Comparison of ENCODE assay signal across 12 cellular contexts in the genomic region with DNA sequence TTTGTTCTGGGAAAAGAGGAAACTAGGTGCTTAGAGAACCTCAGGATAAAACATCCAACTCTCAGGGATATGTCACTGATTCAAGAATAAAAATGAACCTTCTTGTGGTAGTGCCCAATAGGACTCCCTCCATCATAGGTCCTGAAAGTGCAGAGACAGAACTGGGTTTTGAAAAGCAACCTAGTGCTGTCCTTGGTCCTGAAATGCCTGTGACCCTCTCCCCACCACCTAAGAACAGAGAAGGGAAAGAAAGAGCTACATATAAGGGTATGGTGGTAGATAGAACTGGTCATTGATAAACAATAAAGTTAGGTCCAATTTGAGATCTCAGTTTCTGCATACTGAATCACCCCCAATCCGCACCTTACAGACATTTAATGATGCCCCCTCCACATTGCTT.
DNase-seq lines count a peak whose midpoint lies in the region.
"Had no signal": no experiment of that assay in that cellular context is flagged by ENCODE, and none has a peak within 500 bp of the region (broad histone marks: within the 10 kb centered on the region; RNA-seq: fewer than 3 reads in every experiment).

No MANE protein-coding gene starts in this region.

- no peaks in the 10 kb centered on the region for H3K27me3 ChIP-seq in neuronal stem cell (ENCODE audit: control insufficient read depth in 3 of 3, insufficient read depth in 3 of 3, low read depth in 1 of 3, low read length in 3 of 3)
- no peaks in the 10 kb centered on the region for H3K27me3 ChIP-seq in CD8-positive, alpha-beta memory T cell (ENCODE audit: insufficient read depth, low read length, poor library complexity, severe bottlenecking)

- H2AFZ ChIP-seq in neuronal stem cell (ENCODE audit: low read length) = no peak overlapping the region

- peaks cover 6 to 34% (median 13%) of the 10 kb centered on the region in 5 donors for H3K9me3 Mint-ChIP-seq in CD8-positive, alpha-beta memory T cell

- H3K4me3 Mint-ChIP-seq in CD8-positive, alpha-beta memory T cell = no peak overlapping the region
- H3K4me3 Mint-ChIP-seq: activated CD4-positive, alpha-beta T cell treated with anti-CD3 and anti-CD28 coated beads, Interleukin-2, amount 10 ng/mL, durations not matched to agents 24 days and 14 days; memory B cell had no signal

- H3K4me2 ChIP-seq in neuronal stem cell (ENCODE audit: insufficient read depth, low read length, poor library complexity, severe bottlenecking) = no peak overlapping the region

- H3K23ac ChIP-seq in neuronal stem cell (ENCODE audit: low read depth, low read length, poor library complexity) = no peak overlapping the region

- H3K27ac Mint-ChIP-seq in CD8-positive, alpha-beta memory T cell = no peak overlapping the region
- H3K27ac Mint-ChIP-seq: activated CD4-positive, alpha-beta T cell treated with anti-CD3 and anti-CD28 coated beads, Interleukin-2, amount 10 ng/mL, durations not matched to agents 24 days and 14 days; memory B cell had no signal

- no peak overlapping the region for H2AK5ac ChIP-seq in neuronal stem cell (ENCODE audit: low read depth, low read length)

- no peak overlapping the region for H2BK15ac ChIP-seq in neuronal stem cell (ENCODE audit: low read length)

- CTCF ChIA-PET in CD8-positive, alpha-beta memory T cell (lab: Charles Lee) = no interaction called here

- H2BK120ac ChIP-seq in neuronal stem cell (ENCODE audit: low read depth, low read length) = no peak overlapping the region

- no peak overlapping the region for H2BK12ac ChIP-seq in neuronal stem cell (ENCODE audit: low read length)

- no peaks in the 10 kb centered on the region for H3K27me3 Mint-ChIP-seq in CD8-positive, alpha-beta memory T cell
- H3K27me3 Mint-ChIP-seq: activated CD4-positive, alpha-beta T cell treated with anti-CD3 and anti-CD28 coated beads, Interleukin-2, amount 10 ng/mL, durations not matched to agents 24 days and 14 days; memory B cell had no signal

- no peaks in the 10 kb centered on the region for H3K9me3 ChIP-seq in neuronal stem cell (replicated peaks in 1 of 2; ENCODE audit: control insufficient read depth in 2 of 2, insufficient read depth in 1 of 2, low read depth in 1 of 2, low read length in 2 of 2)
- no peaks in the 10 kb centered on the region for H3K9me3 ChIP-seq in CD8-positive, alpha-beta memory T cell (ENCODE audit: low read length)

- no peak overlapping the region for H3K14ac ChIP-seq in neuronal stem cell (ENCODE audit: low read length)

- no peaks in the 10 kb centered on the region for H3K4me1 Mint-ChIP-seq in CD8-positive, alpha-beta memory T cell
- H3K4me1 Mint-ChIP-seq: activated CD4-positive, alpha-beta T cell treated with anti-CD3 and anti-CD28 coated beads, Interleukin-2, amount 10 ng/mL, durations not matched to agents 24 days and 14 days; memory B cell had no signal

- H3K4me1 ChIP-seq in neuronal stem cell (ENCODE audit: control insufficient read depth in 2 of 2, insufficient read depth in 1 of 2, low read depth in 1 of 2, low read length in 2 of 2) = no peaks in the 10 kb centered on the region
- H3K4me1 ChIP-seq in CD8-positive, alpha-beta memory T cell (ENCODE audit: insufficient read depth, low read length) = no peaks in the 10 kb centered on the region

- no peak overlapping the region for H3K4ac ChIP-seq in neuronal stem cell (ENCODE audit: low read length)

- no peaks in the 10 kb centered on the region for H3K36me3 Mint-ChIP-seq in CD8-positive, alpha-beta memory T cell
- H3K36me3 Mint-ChIP-seq: memory B cell had no signal

- no peak overlapping the region for H3K9ac ChIP-seq in neuronal stem cell (ENCODE audit: low read depth, low read length, poor library complexity)

- H4K8ac ChIP-seq in neuronal stem cell (ENCODE audit: low read depth, low read length) = no peak overlapping the region

- H3K79me1 ChIP-seq in neuronal stem cell (ENCODE audit: low read depth, low read length) = no peaks in the 10 kb centered on the region

- no peak overlapping the region for H2BK5ac ChIP-seq in neuronal stem cell (ENCODE audit: low read length)

- no peaks in the 10 kb centered on the region for H3K36me3 ChIP-seq in neuronal stem cell (replicated peaks in 1 of 2; ENCODE audit: control insufficient read depth in 2 of 2, insufficient read depth in 2 of 2, low read length in 2 of 2)
- no peaks in the 10 kb centered on the region for H3K36me3 ChIP-seq in CD8-positive, alpha-beta memory T cell (ENCODE audit: insufficient read depth, low read length)

- no peak overlapping the region for H3K27ac ChIP-seq in neuronal stem cell (replicated peaks; ENCODE audit: low read length)
- H3K27ac ChIP-seq in CD8-positive, alpha-beta memory T cell (ENCODE audit: low read depth, low read length) = no peak overlapping the region

- H4K91ac ChIP-seq in neuronal stem cell (ENCODE audit: low read depth, low read length, poor library complexity) = no peak overlapping the region

- POLR2A ChIA-PET in CD8-positive, alpha-beta memory T cell (lab: Charles Lee) = no interaction called here

- H3K18ac ChIP-seq in neuronal stem cell (ENCODE audit: low read length) = no peak overlapping the region

- peak; percentile 14 for DNase-seq in DMS53 (lab: John Stamatoyannopoulos, UW)
- DNase-seq in DMS53 treated with DMSO at 0.1 percent for 48 hours (lab: John Stamatoyannopoulos, UW; ENCODE audit: unreplicated experiment) = no peak
- DNase-seq in NAMALWA (ENCODE audit: low spot score) = peak; percentile 35
- DNase-seq in ecto neural progenitor cell (ENCODE audit: low spot score) = peak; percentile 50
- peak; percentile 69 for DNase-seq in neuronal stem cell (ENCODE audit: low spot score)
- DNase-seq in CD8-positive, alpha-beta memory T cell = no peak
- DNase-seq in SHP77 treated with DMSO at 0.1 percent for 48 hours (lab: John Stamatoyannopoulos, UW) = no peak
- DNase-seq in NCI-H774 (lab: John Stamatoyannopoulos, UW) = no peak
- DNase-seq: activated CD4-positive, alpha-beta T cell treated with anti-CD3 and anti-CD28 coated beads, Interleukin-2, amount 10 ng/mL, durations not matched to agents 24 days and 14 days; NCI-H1092 treated with DMSO at 0.1 percent for 48 hours; stimulated activated CD8-positive, alpha-beta memory T cell treated with anti-CD3 and anti-CD28 coated beads, Interleukin-4, amount 100 ng/mL, for 48 hours had no signal

- no peak overlapping the region for H3K4me3 ChIP-seq in neuronal stem cell (ENCODE audit: low read length in 2 of 2)
- H3K4me3 ChIP-seq in CD8-positive, alpha-beta memory T cell (ENCODE audit: low read length) = no peak overlapping the region

- no CpG with 5 or more reads among the region's 1 CpG for WGBS in neuronal stem cell (ENCODE audit: extremely low coverage in 2 of 2, insufficient read length in 2 of 2, insufficient replicate concordance in 1 of 2), 2 donors

Comparison
In these comparisons a context has a peak if more than half of its experiments do, and no peak if none do; other contexts are left out.
1. DNase-seq: peak in DMS53 (single experiment), NAMALWA (single experiment), ecto neural progenitor cell (single experiment) and neuronal stem cell (single experiment); none in DMS53 treated with DMSO at 0.1 percent for 48 hours (single experiment), CD8-positive, alpha-beta memory T cell (0 of 5), SHP77 treated with DMSO at 0.1 percent for 48 hours (single experiment) and NCI-H774 (single experiment).